Comparison of ENCODE assay signal across 29 cellular contexts in genomic region chr1:89175601-89176256, GRCh38. TPM values are rescaled to one million over a fixed set of nuclear protein-coding genes. Genes with fewer than 3 reads are reported as not detected.
DNase-seq lines count a peak whose midpoint lies in the region; ATAC-seq and TF ChIP-seq lines count a peak whose summit lies in the region.
"Had no signal": no experiment of that assay in that cellular context is flagged by ENCODE, and none has a peak within 500 bp of the region (broad histone marks: within the 10 kb centered on the region; RNA-seq: fewer than 3 reads in every experiment).

TSS of gene GBP7 (minus strand) at chr1:89176003. CDS start at chr1:89171935, 4,068 bp downstream.

- TF ChIP-seq CTCF in GM12865 (IDR thresholded peaks at IDR 0.05; ENCODE audit: insufficient read depth, low read depth, low read length, missing control alignments) (no peak), neural progenitor cell (IDR thresholded peaks at IDR 0.05) (no peak), WERI-Rb-1 (IDR thresholded peaks at IDR 0.05; ENCODE audit: low read depth, low read length) (no peak)

- H3K9me3 ChIP-seq in neural progenitor cell (ENCODE audit: low read depth) (no peaks in the 10 kb centered on the region), WERI-Rb-1 (ENCODE audit: severe bottlenecking) (no peaks in the 10 kb centered on the region)
- H3K9me3 ChIP-seq: A549, Peyer's patch had no signal

- peaks cover 26% of the 10 kb centered on the region for H3K4me1 Mint-ChIP-seq in activated T-cell treated with anti-CD3 and anti-CD28 coated beads, Interleukin-2, amount 50 U/mL, for 72 hours (ENCODE audit: low read depth)
- peaks cover 6% of the 10 kb centered on the region for H3K4me1 Mint-ChIP-seq in activated T-helper 17 cell treated with anti-CD3 and anti-CD28 coated beads, Interleukin-2, amount 50 U/mL, for 72 hours
- no peaks in the 10 kb centered on the region for H3K4me1 Mint-ChIP-seq in neural progenitor cell

- no peak within 1 kb of the TSS for H3K9ac ChIP-seq in neural progenitor cell

- ATAC-seq in activated T-cell treated with anti-CD3 and anti-CD28 coated beads, Interleukin-2, amount 50 U/mL, for 72 hours (replicated peaks in 1 of 2): no peak
- no peak for ATAC-seq in activated T-helper 17 cell treated with anti-CD3 and anti-CD28 coated beads, Interleukin-2, amount 50 U/mL, for 72 hours (replicated peaks)
- ATAC-seq: A549, HCT116 had no signal

- peak within 1 kb of the TSS; percentile 50 to 61 for H3K4me3 Mint-ChIP-seq in activated T-cell treated with anti-CD3 and anti-CD28 coated beads, Interleukin-2, amount 50 U/mL, for 72 hours
- H3K4me3 Mint-ChIP-seq in activated T-helper 17 cell treated with anti-CD3 and anti-CD28 coated beads, Interleukin-2, amount 50 U/mL, for 72 hours: peak within 1 kb of the TSS; percentile 29
- no peak within 1 kb of the TSS for H3K4me3 Mint-ChIP-seq in neural progenitor cell
- H3K4me3 Mint-ChIP-seq: CD4-positive, alpha-beta memory T cell had no signal

- no peak within 1 kb of the TSS for H3K4me2 ChIP-seq in neural progenitor cell
- H3K4me2 ChIP-seq: A549 had no signal

- H3K27me3 Mint-ChIP-seq in activated T-cell treated with anti-CD3 and anti-CD28 coated beads, Interleukin-2, amount 50 U/mL, for 72 hours (ENCODE audit: low read depth): no peaks in the 10 kb centered on the region
- H3K27me3 Mint-ChIP-seq in activated T-helper 17 cell treated with anti-CD3 and anti-CD28 coated beads, Interleukin-2, amount 50 U/mL, for 72 hours: no peaks in the 10 kb centered on the region
- H3K27me3 Mint-ChIP-seq in neural progenitor cell (ENCODE audit: insufficient read depth, low read depth): no peaks in the 10 kb centered on the region
- H3K27me3 Mint-ChIP-seq: CD4-positive, alpha-beta memory T cell had no signal

- H3K27ac ChIP-seq in neural progenitor cell (no peak within 1 kb of the TSS), WERI-Rb-1 (no peak within 1 kb of the TSS)
- H3K27ac ChIP-seq: A549, HL-60, Peyer's patch, SK-N-MC had no signal

- H3K36me3 ChIP-seq in neural progenitor cell (no peaks in the 10 kb centered on the region), WERI-Rb-1 (no peaks in the 10 kb centered on the region)
- H3K36me3 ChIP-seq: Peyer's patch had no signal

- H3K9me3 Mint-ChIP-seq in activated T-cell treated with anti-CD3 and anti-CD28 coated beads, Interleukin-2, amount 50 U/mL, for 72 hours: peaks cover 7 to 9% of the 10 kb centered on the region in 2 donors
- peaks cover 3% of the 10 kb centered on the region for H3K9me3 Mint-ChIP-seq in activated T-helper 17 cell treated with anti-CD3 and anti-CD28 coated beads, Interleukin-2, amount 50 U/mL, for 72 hours
- no peaks in the 10 kb centered on the region for H3K9me3 Mint-ChIP-seq in neural progenitor cell

- H3K36me3 Mint-ChIP-seq in activated T-cell treated with anti-CD3 and anti-CD28 coated beads, Interleukin-2, amount 50 U/mL, for 72 hours (ENCODE audit: insufficient read depth in 2 of 2): peaks cover 9 to 12% of the 10 kb centered on the region in 2 donors
- peaks cover under 1% of the 10 kb centered on the region for H3K36me3 Mint-ChIP-seq in activated T-helper 17 cell treated with anti-CD3 and anti-CD28 coated beads, Interleukin-2, amount 50 U/mL, for 72 hours (ENCODE audit: low read depth)
- no peaks in the 10 kb centered on the region for H3K36me3 Mint-ChIP-seq in neural progenitor cell
- H3K36me3 Mint-ChIP-seq: CD4-positive, alpha-beta memory T cell had no signal

- H3K4me3 ChIP-seq in GM12865 (ENCODE audit: low read depth, low read length): peak within 1 kb of the TSS; percentile 18; the same call in 1 of the 2 replicates
- H3K4me3 ChIP-seq in neural progenitor cell: no peak within 1 kb of the TSS
- no peak within 1 kb of the TSS for H3K4me3 ChIP-seq in WERI-Rb-1 (ENCODE audit: low read depth, low read length)
- H3K4me3 ChIP-seq: A549, Peyer's patch, SK-N-MC had no signal

- peak within 1 kb of the TSS; percentile 31 for H3K27ac Mint-ChIP-seq in activated T-cell treated with anti-CD3 and anti-CD28 coated beads, Interleukin-2, amount 50 U/mL, for 72 hours
- H3K27ac Mint-ChIP-seq in activated T-helper 17 cell treated with anti-CD3 and anti-CD28 coated beads, Interleukin-2, amount 50 U/mL, for 72 hours: peak within 1 kb of the TSS; percentile 65
- H3K27ac Mint-ChIP-seq in neural progenitor cell: no peak within 1 kb of the TSS

- no peaks in the 10 kb centered on the region for H3K79me2 ChIP-seq in neural progenitor cell (ENCODE audit: low read depth)

- no peaks in the 10 kb centered on the region for H4K20me1 ChIP-seq in neural progenitor cell (ENCODE audit: low read depth)

- H3K27me3 ChIP-seq in neural progenitor cell (no peaks in the 10 kb centered on the region), WERI-Rb-1 (ENCODE audit: insufficient read depth, low read depth, severe bottlenecking) (peaks cover 11% of the 10 kb centered on the region)
- H3K27me3 ChIP-seq: Peyer's patch had no signal

- H3K4me1 ChIP-seq in neural progenitor cell: no peaks in the 10 kb centered on the region
- H3K4me1 ChIP-seq: A549, Peyer's patch had no signal

- no peak for DNase-seq in activated T-cell treated with anti-CD3 and anti-CD28 coated beads, Interleukin-2, amount 50 U/mL, for 72 hours
- DNase-seq in activated T-cell treated with anti-CD3 and anti-CD28 coated beads, Interleukin-2, amount 50 U/mL, for 1 hour: no peak
- DNase-seq in GM12865 (ENCODE audit: low read depth) (no peak), neural progenitor cell (ENCODE audit: low spot score) (no peak), ecto neural progenitor cell (ENCODE audit: low spot score) (no peak), NOMO-1 (lab: John Stamatoyannopoulos, UW; ENCODE audit: unreplicated experiment in 2 of 2) (no peak), WERI-Rb-1 (no peak)
- DNase-seq: C1 segment of cervical spinal cord; CD4-positive, alpha-beta memory T cell; DMS79 treated with DMSO at 0.1 percent for 48 hours; Karpas-422; MV-4-11; NCI-H1105; NCI-H1436 treated with DMSO at 0.1 percent for 48 hours; NCI-H187 treated with DMSO at 0.1 percent for 48 hours; NCI-H2171 treated with DMSO at 0.1 percent for 48 hours; NCI-H345; NCI-H524; NCI-H774; Peyer's patch; SIG-M5 had no signal

- H3F3A ChIP-seq in neural progenitor cell (ENCODE audit: low read depth): no peaks in the 10 kb centered on the region

- H2AFZ ChIP-seq in neural progenitor cell (replicated peaks): peak within 1 kb of the TSS; percentile 14

RNA-seq across cellular contexts. Expression of gene GBP7, which starts in this region (rescaled TPM):
- under 1 TPM in 1 of 2 donors, not detected in 1; 0.23 TPM for total RNA-seq in activated T-cell treated with anti-CD3 and anti-CD28 coated beads, Interleukin-2, amount 50 U/mL, for 72 hours
- not detected for total RNA-seq in activated T-helper 17 cell treated with anti-CD3 and anti-CD28 coated beads, Interleukin-2, amount 50 U/mL, for 72 hours
- total RNA-seq in neural progenitor cell (ENCODE audit: low replicate concordance): not detected in 2 replicates
- total RNA-seq: H4, M059J, OCI-LY7, Peyer's patch had no signal
